In genomic region chr9:73114058-73114457, GRCh38 we compare ENCODE assay signal across 18 cellular contexts.
"Had no signal": no experiment of that assay in that cellular context is flagged by ENCODE, and none has a peak within 500 bp of the region (broad histone marks: within the 10 kb centered on the region; RNA-seq: fewer than 3 reads in every experiment).

No MANE protein-coding gene starts in this region.

- ATAC-seq: gastrocnemius medialis; left lung; natural killer cell treated with Interleukin-12 subunit alpha and Interleukin-12 subunit beta and Interleukin-15 and Interleukin-18, amount 100 ng/mL, for 72 hours; WTC11 had no signal

- H3K9me3 Mint-ChIP-seq: brain; natural killer cell treated with Interleukin-12 subunit alpha and Interleukin-12 subunit beta and Interleukin-15 and Interleukin-18, amount 100 ng/mL, for 72 hours; T-helper 1 cell treated with Interleukin-12 subunit alpha and Interleukin-12 subunit beta and Interleukin-4 antibody, amounts not matched to agents 30 μg/mL and 1 μg/mL, for 36 hours had no signal

- H3K4me3 Mint-ChIP-seq: brain; natural killer cell treated with Interleukin-12 subunit alpha and Interleukin-12 subunit beta and Interleukin-15 and Interleukin-18, amount 100 ng/mL, for 72 hours; T-helper 1 cell treated with Interleukin-12 subunit alpha and Interleukin-12 subunit beta and Interleukin-4 antibody, amounts not matched to agents 30 μg/mL and 1 μg/mL, for 36 hours; WTC11 had no signal

- DNase-seq: activated naive CD4-positive, alpha-beta T cell treated with Interleukin-2 at 50 U/mL for 16 hours; activated T-cell treated with anti-CD3 and anti-CD28 coated beads, Interleukin-2, amount 50 U/mL, for 48 hours; aorta; gastrocnemius medialis; hippocampal formation; kidney glomerular epithelial cell; left lung; spleen; stimulated activated CD4-positive, alpha-beta T cell treated with anti-CD3 and anti-CD28 coated beads, Interleukin-4, amount 100 ng/mL, for 24 hours; stimulated activated naive CD4-positive, alpha-beta T cell treated with Interleukin-2 at 50 U/mL for 16 hours; upper lobe of left lung had no signal

- H3K27me3 ChIP-seq: gastrocnemius medialis, left lung, spleen, upper lobe of left lung had no signal

- H3K36me3 Mint-ChIP-seq: brain; natural killer cell treated with Interleukin-12 subunit alpha and Interleukin-12 subunit beta and Interleukin-15 and Interleukin-18, amount 100 ng/mL, for 72 hours; WTC11 had no signal

- H3K4me3 ChIP-seq: gastrocnemius medialis, left lung, lung, spleen, thoracic aorta, upper lobe of left lung had no signal

- H3K36me3 ChIP-seq: gastrocnemius medialis, left lung, spleen, thoracic aorta, upper lobe of left lung had no signal

- H3K4me1 ChIP-seq: gastrocnemius medialis, left lung, spleen, upper lobe of left lung had no signal

- H3K4me1 Mint-ChIP-seq: WTC11 had no signal

- H3K9me3 ChIP-seq: gastrocnemius medialis, left lung, spleen, thoracic aorta, upper lobe of left lung had no signal

- H3K27ac Mint-ChIP-seq: brain; natural killer cell treated with Interleukin-12 subunit alpha and Interleukin-12 subunit beta and Interleukin-15 and Interleukin-18, amount 100 ng/mL, for 72 hours; progenitor cell of endocrine pancreas; T-helper 1 cell treated with Interleukin-12 subunit alpha and Interleukin-12 subunit beta and Interleukin-4 antibody, amounts not matched to agents 30 μg/mL and 1 μg/mL, for 36 hours; WTC11 had no signal

- H3K27ac ChIP-seq: gastrocnemius medialis, left lung, spleen, thoracic aorta, upper lobe of left lung had no signal
